ENCODE assay signal across 1 cellular context in the genomic region with DNA sequence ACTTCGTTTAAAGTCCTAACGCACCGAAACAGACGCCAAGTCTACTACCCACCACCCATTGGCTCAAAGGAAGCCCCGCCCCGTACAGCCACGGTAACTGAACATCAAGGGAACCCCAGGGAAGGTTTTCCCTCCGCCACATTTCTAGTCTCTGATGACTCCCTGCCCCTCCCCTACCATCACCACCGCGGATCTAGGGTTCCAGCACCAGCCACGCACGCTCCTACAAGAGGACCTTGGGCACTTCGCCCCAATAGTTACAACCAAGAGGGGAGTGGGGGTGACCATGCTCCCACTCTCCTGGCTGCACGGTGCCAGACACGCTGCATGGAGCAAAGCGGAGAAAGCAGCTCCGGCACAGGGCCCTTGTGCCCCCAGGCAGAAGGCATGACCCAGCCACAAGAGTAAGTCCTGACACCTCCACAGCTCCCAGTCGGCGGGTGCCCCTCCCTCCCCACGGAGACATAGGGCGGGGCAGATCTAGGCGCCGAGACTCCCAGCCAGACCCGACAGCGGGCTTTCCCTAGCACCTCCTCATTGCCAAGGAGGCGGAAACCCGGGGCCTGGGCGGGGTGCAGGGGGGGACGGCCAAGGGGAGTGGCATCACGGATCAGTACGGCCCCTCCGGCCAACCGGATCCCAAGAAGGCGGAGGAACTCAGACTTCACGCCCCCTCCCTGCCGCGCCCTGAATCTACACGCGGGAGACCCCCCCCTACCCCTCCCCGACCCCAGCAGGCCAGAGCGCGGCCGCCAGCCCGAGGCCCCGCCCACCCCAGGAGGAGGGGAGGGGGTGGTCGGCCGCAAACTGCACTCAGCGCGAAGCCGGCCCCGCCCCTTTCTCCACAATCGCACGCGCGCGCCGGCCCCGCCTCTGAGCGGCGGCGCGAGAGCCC.
TF ChIP-seq lines count a peak whose summit lies in the region.

No MANE protein-coding gene starts in this region.

TF ChIP-seq in HepG2, 621 proteins besides CTCF, POLR2A, EP300 and RAD21 (continued from another document and continues in another):
- TF ChIP-seq, protein P1, sequence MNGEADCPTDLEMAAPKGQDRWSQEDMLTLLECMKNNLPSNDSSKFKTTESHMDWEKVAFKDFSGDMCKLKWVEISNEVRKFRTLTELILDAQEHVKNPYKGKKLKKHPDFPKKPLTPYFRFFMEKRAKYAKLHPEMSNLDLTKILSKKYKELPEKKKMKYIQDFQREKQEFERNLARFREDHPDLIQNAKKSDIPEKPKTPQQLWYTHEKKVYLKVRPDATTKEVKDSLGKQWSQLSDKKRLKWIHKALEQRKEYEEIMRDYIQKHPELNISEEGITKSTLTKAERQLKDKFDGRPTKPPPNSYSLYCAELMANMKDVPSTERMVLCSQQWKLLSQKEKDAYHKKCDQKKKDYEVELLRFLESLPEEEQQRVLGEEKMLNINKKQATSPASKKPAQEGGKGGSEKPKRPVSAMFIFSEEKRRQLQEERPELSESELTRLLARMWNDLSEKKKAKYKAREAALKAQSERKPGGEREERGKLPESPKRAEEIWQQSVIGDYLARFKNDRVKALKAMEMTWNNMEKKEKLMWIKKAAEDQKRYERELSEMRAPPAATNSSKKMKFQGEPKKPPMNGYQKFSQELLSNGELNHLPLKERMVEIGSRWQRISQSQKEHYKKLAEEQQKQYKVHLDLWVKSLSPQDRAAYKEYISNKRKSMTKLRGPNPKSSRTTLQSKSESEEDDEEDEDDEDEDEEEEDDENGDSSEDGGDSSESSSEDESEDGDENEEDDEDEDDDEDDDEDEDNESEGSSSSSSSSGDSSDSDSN (CRISPR knock-in tag; IDR thresholded peaks at IDR 0.05), result peak; percentile 48
- TF ChIP-seq ZBTB38 (CRISPR knock-in tag; IDR thresholded peaks at IDR 0.05) (no peak), ATM (IDR thresholded peaks at IDR 0.05; ENCODE audit: borderline replicate concordance) (no peak), CBX1 (IDR thresholded peaks at IDR 0.05; ENCODE audit: low read depth) (no peak), ZNF367 (CRISPR knock-in tag; IDR thresholded peaks at IDR 0.05; ENCODE audit: borderline replicate concordance) (no peak), NAIF1 (CRISPR knock-in tag; IDR thresholded peaks at IDR 0.05; ENCODE audit: borderline replicate concordance) (no peak), ZNF589 (CRISPR knock-in tag; conservative IDR thresholded peaks at IDR 0.05) (no peak), HNF4A (CRISPR knock-in tag; IDR thresholded peaks at IDR 0.05) (no peak), CCDC6 (CRISPR knock-in tag; IDR thresholded peaks at IDR 0.05) (no peak), CEBPG (CRISPR knock-in tag; IDR thresholded peaks at IDR 0.05) (no peak), ZNF780A (CRISPR knock-in tag; IDR thresholded peaks at IDR 0.05) (no peak), ZNF546 (CRISPR knock-in tag; conservative IDR thresholded peaks at IDR 0.05) (no peak), ZNF879 (CRISPR knock-in tag; IDR thresholded peaks at IDR 0.05) (no peak), HIVEP1 (CRISPR knock-in tag; IDR thresholded peaks at IDR 0.05) (peak; percentile 97), ZNF782 (CRISPR knock-in tag; IDR thresholded peaks at IDR 0.05; ENCODE audit: borderline replicate concordance) (no peak), NFKB2 (CRISPR knock-in tag; IDR thresholded peaks at IDR 0.05; ENCODE audit: borderline replicate concordance) (peak; percentile 43; the same call in 1 of the 2 replicates), ZNF501 (CRISPR knock-in tag; IDR thresholded peaks at IDR 0.05) (peak; percentile 53), ZNF878 (CRISPR knock-in tag; IDR thresholded peaks at IDR 0.05) (no peak), TARDBP (CRISPR knock-in tag; IDR thresholded peaks at IDR 0.05) (peak; percentile 40; the same call in 1 of the 2 replicates)
- TF ChIP-seq, protein P2, sequence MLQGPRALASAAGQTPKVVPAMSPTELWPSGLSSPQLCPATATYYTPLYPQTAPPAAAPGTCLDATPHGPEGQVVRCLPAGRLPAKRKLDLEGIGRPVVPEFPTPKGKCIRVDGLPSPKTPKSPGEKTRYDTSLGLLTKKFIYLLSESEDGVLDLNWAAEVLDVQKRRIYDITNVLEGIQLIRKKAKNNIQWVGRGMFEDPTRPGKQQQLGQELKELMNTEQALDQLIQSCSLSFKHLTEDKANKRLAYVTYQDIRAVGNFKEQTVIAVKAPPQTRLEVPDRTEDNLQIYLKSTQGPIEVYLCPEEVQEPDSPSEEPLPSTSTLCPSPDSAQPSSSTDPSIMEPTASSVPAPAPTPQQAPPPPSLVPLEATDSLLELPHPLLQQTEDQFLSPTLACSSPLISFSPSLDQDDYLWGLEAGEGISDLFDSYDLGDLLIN (CRISPR knock-in tag; IDR thresholded peaks at IDR 0.05; ENCODE audit: borderline replicate concordance), result no peak
- TF ChIP-seq, protein P3, sequence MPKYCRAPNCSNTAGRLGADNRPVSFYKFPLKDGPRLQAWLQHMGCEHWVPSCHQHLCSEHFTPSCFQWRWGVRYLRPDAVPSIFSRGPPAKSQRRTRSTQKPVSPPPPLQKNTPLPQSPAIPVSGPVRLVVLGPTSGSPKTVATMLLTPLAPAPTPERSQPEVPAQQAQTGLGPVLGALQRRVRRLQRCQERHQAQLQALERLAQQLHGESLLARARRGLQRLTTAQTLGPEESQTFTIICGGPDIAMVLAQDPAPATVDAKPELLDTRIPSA (CRISPR knock-in tag; IDR thresholded peaks at IDR 0.05; ENCODE audit: borderline replicate concordance), result no peak
- TF ChIP-seq, protein P4, sequence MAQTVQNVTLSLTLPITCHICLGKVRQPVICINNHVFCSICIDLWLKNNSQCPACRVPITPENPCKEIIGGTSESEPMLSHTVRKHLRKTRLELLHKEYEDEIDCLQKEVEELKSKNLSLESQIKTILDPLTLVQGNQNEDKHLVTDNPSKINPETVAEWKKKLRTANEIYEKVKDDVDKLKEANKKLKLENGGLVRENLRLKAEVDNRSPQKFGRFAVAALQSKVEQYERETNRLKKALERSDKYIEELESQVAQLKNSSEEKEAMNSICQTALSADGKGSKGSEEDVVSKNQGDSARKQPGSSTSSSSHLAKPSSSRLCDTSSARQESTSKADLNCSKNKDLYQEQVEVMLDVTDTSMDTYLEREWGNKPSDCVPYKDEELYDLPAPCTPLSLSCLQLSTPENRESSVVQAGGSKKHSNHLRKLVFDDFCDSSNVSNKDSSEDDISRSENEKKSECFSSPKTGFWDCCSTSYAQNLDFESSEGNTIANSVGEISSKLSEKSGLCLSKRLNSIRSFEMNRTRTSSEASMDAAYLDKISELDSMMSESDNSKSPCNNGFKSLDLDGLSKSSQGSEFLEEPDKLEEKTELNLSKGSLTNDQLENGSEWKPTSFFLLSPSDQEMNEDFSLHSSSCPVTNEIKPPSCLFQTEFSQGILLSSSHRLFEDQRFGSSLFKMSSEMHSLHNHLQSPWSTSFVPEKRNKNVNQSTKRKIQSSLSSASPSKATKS (CRISPR knock-in tag; IDR thresholded peaks at IDR 0.05), result no peak
- TF ChIP-seq, protein P5, sequence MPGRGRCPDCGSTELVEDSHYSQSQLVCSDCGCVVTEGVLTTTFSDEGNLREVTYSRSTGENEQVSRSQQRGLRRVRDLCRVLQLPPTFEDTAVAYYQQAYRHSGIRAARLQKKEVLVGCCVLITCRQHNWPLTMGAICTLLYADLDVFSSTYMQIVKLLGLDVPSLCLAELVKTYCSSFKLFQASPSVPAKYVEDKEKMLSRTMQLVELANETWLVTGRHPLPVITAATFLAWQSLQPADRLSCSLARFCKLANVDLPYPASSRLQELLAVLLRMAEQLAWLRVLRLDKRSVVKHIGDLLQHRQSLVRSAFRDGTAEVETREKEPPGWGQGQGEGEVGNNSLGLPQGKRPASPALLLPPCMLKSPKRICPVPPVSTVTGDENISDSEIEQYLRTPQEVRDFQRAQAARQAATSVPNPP (CRISPR knock-in tag; IDR thresholded peaks at IDR 0.05), result no peak
- TF ChIP-seq, protein P6, sequence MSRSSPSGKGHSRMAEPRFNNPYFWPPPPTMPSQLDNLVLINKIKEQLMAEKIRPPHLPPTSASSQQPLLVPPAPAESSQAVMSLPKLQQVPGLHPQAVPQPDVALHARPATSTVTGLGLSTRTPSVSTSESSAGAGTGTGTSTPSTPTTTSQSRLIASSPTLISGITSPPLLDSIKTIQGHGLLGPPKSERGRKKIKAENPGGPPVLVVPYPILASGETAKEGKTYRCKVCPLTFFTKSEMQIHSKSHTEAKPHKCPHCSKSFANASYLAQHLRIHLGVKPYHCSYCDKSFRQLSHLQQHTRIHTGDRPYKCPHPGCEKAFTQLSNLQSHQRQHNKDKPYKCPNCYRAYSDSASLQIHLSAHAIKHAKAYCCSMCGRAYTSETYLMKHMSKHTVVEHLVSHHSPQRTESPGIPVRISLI (CRISPR knock-in tag; IDR thresholded peaks at IDR 0.05; ENCODE audit: borderline replicate concordance), result no peak
- TF ChIP-seq, protein P7, sequence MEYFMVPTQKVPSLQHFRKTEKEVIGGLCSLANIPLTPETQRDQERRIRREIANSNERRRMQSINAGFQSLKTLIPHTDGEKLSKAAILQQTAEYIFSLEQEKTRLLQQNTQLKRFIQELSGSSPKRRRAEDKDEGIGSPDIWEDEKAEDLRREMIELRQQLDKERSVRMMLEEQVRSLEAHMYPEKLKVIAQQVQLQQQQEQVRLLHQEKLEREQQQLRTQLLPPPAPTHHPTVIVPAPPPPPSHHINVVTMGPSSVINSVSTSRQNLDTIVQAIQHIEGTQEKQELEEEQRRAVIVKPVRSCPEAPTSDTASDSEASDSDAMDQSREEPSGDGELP (IDR thresholded peaks at IDR 0.05; ENCODE audit: borderline replicate concordance, low read depth), result peak; percentile 17; the same call in 1 of the 2 replicates
- TF ChIP-seq, protein P8, sequence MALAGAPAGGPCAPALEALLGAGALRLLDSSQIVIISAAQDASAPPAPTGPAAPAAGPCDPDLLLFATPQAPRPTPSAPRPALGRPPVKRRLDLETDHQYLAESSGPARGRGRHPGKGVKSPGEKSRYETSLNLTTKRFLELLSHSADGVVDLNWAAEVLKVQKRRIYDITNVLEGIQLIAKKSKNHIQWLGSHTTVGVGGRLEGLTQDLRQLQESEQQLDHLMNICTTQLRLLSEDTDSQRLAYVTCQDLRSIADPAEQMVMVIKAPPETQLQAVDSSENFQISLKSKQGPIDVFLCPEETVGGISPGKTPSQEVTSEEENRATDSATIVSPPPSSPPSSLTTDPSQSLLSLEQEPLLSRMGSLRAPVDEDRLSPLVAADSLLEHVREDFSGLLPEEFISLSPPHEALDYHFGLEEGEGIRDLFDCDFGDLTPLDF (CRISPR knock-in tag; IDR thresholded peaks at IDR 0.05), result no peak
- TF ChIP-seq, protein P9, sequence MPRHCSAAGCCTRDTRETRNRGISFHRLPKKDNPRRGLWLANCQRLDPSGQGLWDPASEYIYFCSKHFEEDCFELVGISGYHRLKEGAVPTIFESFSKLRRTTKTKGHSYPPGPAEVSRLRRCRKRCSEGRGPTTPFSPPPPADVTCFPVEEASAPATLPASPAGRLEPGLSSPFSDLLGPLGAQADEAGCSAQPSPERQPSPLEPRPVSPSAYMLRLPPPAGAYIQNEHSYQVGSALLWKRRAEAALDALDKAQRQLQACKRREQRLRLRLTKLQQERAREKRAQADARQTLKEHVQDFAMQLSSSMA (CRISPR knock-in tag; IDR thresholded peaks at IDR 0.05), result peak; percentile 63; the same call in 1 of the 2 replicates
- TF ChIP-seq, protein P10, sequence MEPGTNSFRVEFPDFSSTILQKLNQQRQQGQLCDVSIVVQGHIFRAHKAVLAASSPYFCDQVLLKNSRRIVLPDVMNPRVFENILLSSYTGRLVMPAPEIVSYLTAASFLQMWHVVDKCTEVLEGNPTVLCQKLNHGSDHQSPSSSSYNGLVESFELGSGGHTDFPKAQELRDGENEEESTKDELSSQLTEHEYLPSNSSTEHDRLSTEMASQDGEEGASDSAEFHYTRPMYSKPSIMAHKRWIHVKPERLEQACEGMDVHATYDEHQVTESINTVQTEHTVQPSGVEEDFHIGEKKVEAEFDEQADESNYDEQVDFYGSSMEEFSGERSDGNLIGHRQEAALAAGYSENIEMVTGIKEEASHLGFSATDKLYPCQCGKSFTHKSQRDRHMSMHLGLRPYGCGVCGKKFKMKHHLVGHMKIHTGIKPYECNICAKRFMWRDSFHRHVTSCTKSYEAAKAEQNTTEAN (CRISPR knock-in tag; conservative IDR thresholded peaks at IDR 0.05), result no peak
- TF ChIP-seq, protein P11, sequence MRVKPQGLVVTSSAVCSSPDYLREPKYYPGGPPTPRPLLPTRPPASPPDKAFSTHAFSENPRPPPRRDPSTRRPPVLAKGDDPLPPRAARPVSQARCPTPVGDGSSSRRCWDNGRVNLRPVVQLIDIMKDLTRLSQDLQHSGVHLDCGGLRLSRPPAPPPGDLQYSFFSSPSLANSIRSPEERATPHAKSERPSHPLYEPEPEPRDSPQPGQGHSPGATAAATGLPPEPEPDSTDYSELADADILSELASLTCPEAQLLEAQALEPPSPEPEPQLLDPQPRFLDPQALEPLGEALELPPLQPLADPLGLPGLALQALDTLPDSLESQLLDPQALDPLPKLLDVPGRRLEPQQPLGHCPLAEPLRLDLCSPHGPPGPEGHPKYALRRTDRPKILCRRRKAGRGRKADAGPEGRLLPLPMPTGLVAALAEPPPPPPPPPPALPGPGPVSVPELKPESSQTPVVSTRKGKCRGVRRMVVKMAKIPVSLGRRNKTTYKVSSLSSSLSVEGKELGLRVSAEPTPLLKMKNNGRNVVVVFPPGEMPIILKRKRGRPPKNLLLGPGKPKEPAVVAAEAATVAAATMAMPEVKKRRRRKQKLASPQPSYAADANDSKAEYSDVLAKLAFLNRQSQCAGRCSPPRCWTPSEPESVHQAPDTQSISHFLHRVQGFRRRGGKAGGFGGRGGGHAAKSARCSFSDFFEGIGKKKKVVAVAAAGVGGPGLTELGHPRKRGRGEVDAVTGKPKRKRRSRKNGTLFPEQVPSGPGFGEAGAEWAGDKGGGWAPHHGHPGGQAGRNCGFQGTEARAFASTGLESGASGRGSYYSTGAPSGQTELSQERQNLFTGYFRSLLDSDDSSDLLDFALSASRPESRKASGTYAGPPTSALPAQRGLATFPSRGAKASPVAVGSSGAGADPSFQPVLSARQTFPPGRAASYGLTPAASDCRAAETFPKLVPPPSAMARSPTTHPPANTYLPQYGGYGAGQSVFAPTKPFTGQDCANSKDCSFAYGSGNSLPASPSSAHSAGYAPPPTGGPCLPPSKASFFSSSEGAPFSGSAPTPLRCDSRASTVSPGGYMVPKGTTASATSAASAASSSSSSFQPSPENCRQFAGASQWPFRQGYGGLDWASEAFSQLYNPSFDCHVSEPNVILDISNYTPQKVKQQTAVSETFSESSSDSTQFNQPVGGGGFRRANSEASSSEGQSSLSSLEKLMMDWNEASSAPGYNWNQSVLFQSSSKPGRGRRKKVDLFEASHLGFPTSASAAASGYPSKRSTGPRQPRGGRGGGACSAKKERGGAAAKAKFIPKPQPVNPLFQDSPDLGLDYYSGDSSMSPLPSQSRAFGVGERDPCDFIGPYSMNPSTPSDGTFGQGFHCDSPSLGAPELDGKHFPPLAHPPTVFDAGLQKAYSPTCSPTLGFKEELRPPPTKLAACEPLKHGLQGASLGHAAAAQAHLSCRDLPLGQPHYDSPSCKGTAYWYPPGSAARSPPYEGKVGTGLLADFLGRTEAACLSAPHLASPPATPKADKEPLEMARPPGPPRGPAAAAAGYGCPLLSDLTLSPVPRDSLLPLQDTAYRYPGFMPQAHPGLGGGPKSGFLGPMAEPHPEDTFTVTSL (CRISPR knock-in tag; IDR thresholded peaks at IDR 0.05; ENCODE audit: borderline replicate concordance), result no peak
